8 cellular contexts compared by ENCODE assay signal in genomic region chr19:23686622-23687423, GRCh38. TPM values are rescaled to one million over a fixed set of nuclear protein-coding genes. Genes with fewer than 3 reads are reported as not detected.
DNase-seq lines count a peak whose midpoint lies in the region; ATAC-seq and TF ChIP-seq lines count a peak whose summit lies in the region.

ZNF675 (minus strand) TSS chr19:23687212; CDS start chr19:23687033, 179 bp downstream.

- CTCF ChIA-PET in activated CD8-positive, alpha-beta T cell treated with anti-CD3 and anti-CD28 coated beads, Interleukin-2, amount 10 ng/mL, durations not matched to agents 7 days and 5 days (lab: Charles Lee) = interaction anchor here (1.2 kb wide), 1 partner anchor 72 kb away, joined by 10 read pairs; the partner anchor contains the start of gene ZNF681

- TF ChIP-seq CTCF in CD14-positive monocyte (IDR thresholded peaks at IDR 0.05) = no peak

- H3K4me3 Mint-ChIP-seq in CD14-positive monocyte = peak within 1 kb of the TSS; percentile 98
- peak within 1 kb of the TSS; percentile 99 for H3K4me3 Mint-ChIP-seq in activated CD8-positive, alpha-beta T cell treated with anti-CD3 and anti-CD28 coated beads, Interleukin-2, amount 10 ng/mL, durations not matched to agents 7 days and 5 days

- peaks cover 14 to 59% (median 45%) of the 10 kb centered on the region in 7 donors for H3K9me3 Mint-ChIP-seq in CD14-positive monocyte
- H3K9me3 Mint-ChIP-seq in activated CD8-positive, alpha-beta T cell treated with anti-CD3 and anti-CD28 coated beads, Interleukin-2, amount 10 ng/mL, durations not matched to agents 7 days and 5 days (ENCODE audit: insufficient read depth) = peaks cover 17% of the 10 kb centered on the region

- no peaks in the 10 kb centered on the region for H3K27me3 Mint-ChIP-seq in CD14-positive monocyte (ENCODE audit: low read depth in 3 of 3)
- H3K27me3 Mint-ChIP-seq in activated CD8-positive, alpha-beta T cell treated with anti-CD3 and anti-CD28 coated beads, Interleukin-2, amount 10 ng/mL, durations not matched to agents 7 days and 5 days (ENCODE audit: low read depth) = no peaks in the 10 kb centered on the region

- POLR2A ChIA-PET in activated CD8-positive, alpha-beta T cell treated with anti-CD3 and anti-CD28 coated beads, Interleukin-2, amount 10 ng/mL, durations not matched to agents 7 days and 5 days (lab: Charles Lee) = interaction anchor here (0.6 to 2.7 kb wide), 13 partner anchors 8 to 1484 kb away, joined by 3 to 22 read pairs (median 6); partner anchors contain the start of genes ZNF254, ZNF681, ZNF726 and ZNF91

- H3K4me1 Mint-ChIP-seq in CD14-positive monocyte = peaks cover 6% of the 10 kb centered on the region
- peaks cover 28% of the 10 kb centered on the region for H3K4me1 Mint-ChIP-seq in activated CD8-positive, alpha-beta T cell treated with anti-CD3 and anti-CD28 coated beads, Interleukin-2, amount 10 ng/mL, durations not matched to agents 7 days and 5 days (ENCODE audit: low read depth)

- DNase-seq in CD14-positive monocyte (ENCODE audit: low spot score) = peak; percentile 84
- DNase-seq in NCI-H82 (lab: John Stamatoyannopoulos, UW) = peak; percentile 97
- peak; percentile 94 for DNase-seq in activated CD8-positive, alpha-beta T cell treated with anti-CD3 and anti-CD28 coated beads, Interleukin-2, amount 10 ng/mL, durations not matched to agents 7 days and 5 days
- DNase-seq in effector CD4-positive, alpha-beta T cell = peak; percentile 89
- peak; percentile 94 for DNase-seq in lung microvascular endothelial cell (ENCODE audit: low read depth in 2 of 2)
- DNase-seq in stimulated activated CD4-positive, alpha-beta T cell treated with anti-CD3 and anti-CD28 coated beads, TNF-alpha, amount 100 ng/mL, for 48 hours (ENCODE audit: low read depth in 3 of 3) = peak; percentile 64 to 83 (median 64)

- peak within 1 kb of the TSS; percentile 94 to 98 (median 96) for H3K27ac Mint-ChIP-seq in CD14-positive monocyte
- peak within 1 kb of the TSS; percentile 99 for H3K27ac Mint-ChIP-seq in activated CD8-positive, alpha-beta T cell treated with anti-CD3 and anti-CD28 coated beads, Interleukin-2, amount 10 ng/mL, durations not matched to agents 7 days and 5 days

- ATAC-seq in GM19395 (IDR thresholded peaks at IDR 0.05; ENCODE audit: unreplicated experiment) = peak; percentile 90
- peak; percentile 96 for ATAC-seq in HG03565 (IDR thresholded peaks at IDR 0.05; ENCODE audit: unreplicated experiment)
- peak; percentile 96 for ATAC-seq in activated CD8-positive, alpha-beta T cell treated with anti-CD3 and anti-CD28 coated beads, Interleukin-2, amount 10 ng/mL, durations not matched to agents 7 days and 5 days

- H3K36me3 Mint-ChIP-seq in CD14-positive monocyte = peaks cover 15 to 28% of the 10 kb centered on the region in 2 donors
- peaks cover 47% of the 10 kb centered on the region for H3K36me3 Mint-ChIP-seq in activated CD8-positive, alpha-beta T cell treated with anti-CD3 and anti-CD28 coated beads, Interleukin-2, amount 10 ng/mL, durations not matched to agents 7 days and 5 days (ENCODE audit: low read depth)

- intact Hi-C loops in CD14-positive monocyte (cut with micrococcal nuclease) = no loop called here

RNA-seq across cellular contexts. Expression of gene ZNF675, which starts in this region (rescaled TPM):
- 1 to 10 TPM; 1.8 to 6.7 TPM for polyA plus RNA-seq in CD14-positive monocyte
- total RNA-seq in activated CD8-positive, alpha-beta T cell treated with anti-CD3 and anti-CD28 coated beads, Interleukin-2, amount 10 ng/mL, durations not matched to agents 7 days and 5 days = 10 to 100 TPM; 23.0 to 23.6 TPM
- total RNA-seq in lung microvascular endothelial cell = 4.8 and 9.5 TPM in 2 replicates

Comparison
In these comparisons a context has a peak if more than half of its experiments do, and no peak if none do; other contexts are left out.
1. Peak in every context shown above with its lines: DNase-seq and ATAC-seq.